ENCODE assay signal across 24 cellular contexts in genomic region chr4:11624370-11624769, GRCh38.
DNase-seq lines count a peak whose midpoint lies in the region; ATAC-seq and TF ChIP-seq lines count a peak whose summit lies in the region.
"Had no signal": no experiment of that assay in that cellular context is flagged by ENCODE, and none has a peak within 500 bp of the region (broad histone marks: within the 10 kb centered on the region; RNA-seq: fewer than 3 reads in every experiment).

No MANE protein-coding gene starts in this region.

- BruUV-seq in mammary epithelial cell (replicated peaks; lab: Mats Ljungman, UMichigan), result no TSS peak

- no peaks in the 10 kb centered on the region for H3K27me3 ChIP-seq in mammary epithelial cell (ENCODE audit: insufficient read depth, low read length)
- H3K27me3 ChIP-seq in right atrium auricular region, result no peaks in the 10 kb centered on the region
- no peaks in the 10 kb centered on the region for H3K27me3 ChIP-seq in skeletal muscle tissue (ENCODE audit: control insufficient read depth in 3 of 3, insufficient read depth in 3 of 3, low read length in 3 of 3)
- H3K27me3 ChIP-seq: dorsolateral prefrontal cortex, sigmoid colon, transverse colon had no signal

- TF ChIP-seq CTCF in mammary epithelial cell (conservative IDR thresholded peaks at IDR 0.05 in 1 of 2, IDR thresholded peaks at IDR 0.05 in 1 of 2; ENCODE audit: extremely low read depth in 1 of 2, insufficient read depth in 1 of 2, low read depth in 1 of 2, low read length in 2 of 2), result no peak
- no peak for TF ChIP-seq CTCF in right atrium auricular region (IDR thresholded peaks at IDR 0.05)

- H3K79me2 ChIP-seq in mammary epithelial cell (ENCODE audit: insufficient read depth, low read length), result no peaks in the 10 kb centered on the region

- H3K36me3 ChIP-seq in mammary epithelial cell (ENCODE audit: insufficient read depth, low read length), result no peaks in the 10 kb centered on the region
- H3K36me3 ChIP-seq in right atrium auricular region, result no peaks in the 10 kb centered on the region
- H3K36me3 ChIP-seq in skeletal muscle tissue (ENCODE audit: control insufficient read depth in 3 of 3, insufficient read depth in 3 of 3, low read length in 3 of 3), result no peaks in the 10 kb centered on the region
- H3K36me3 ChIP-seq: sigmoid colon, transverse colon had no signal

- H2AFZ ChIP-seq in mammary epithelial cell (ENCODE audit: low read depth, low read length), result peak overlapping the region; percentile 57
- H2AFZ ChIP-seq: GM23248 had no signal

- dilution Hi-C loops in mammary epithelial cell (cut with HindIII; ENCODE audit: low sequenced_read_pairs), result loop anchor here (5.0 kb wide), 2 partner anchors 77 to 78 kb away; no protein-coding TSS in a partner anchor

- no peaks in the 10 kb centered on the region for H3K9me3 ChIP-seq in mammary epithelial cell (replicated peaks; ENCODE audit: insufficient read depth, low read length)
- H3K9me3 ChIP-seq in right atrium auricular region, result no peaks in the 10 kb centered on the region
- no peaks in the 10 kb centered on the region for H3K9me3 ChIP-seq in skeletal muscle tissue (ENCODE audit: control insufficient read depth in 3 of 3, low read length in 3 of 3)
- H3K9me3 ChIP-seq: sigmoid colon, transverse colon had no signal

- ATAC-seq in activated naive CD4-positive, alpha-beta T cell treated with anti-CD3 and anti-CD28 coated beads, Interleukin-2, amount 50 U/mL, for 72 hours, result no peak
- no peak for ATAC-seq in stimulated activated naive CD8-positive, alpha-beta T cell treated with anti-CD3 and anti-CD28 coated beads, Interleukin-15, Interleukin-2, amounts not matched to agents 100 U/mL and 50 U/mL, for 24 hours
- ATAC-seq: CD8-positive, alpha-beta T cell had no signal

- no peaks in the 10 kb centered on the region for H4K20me1 ChIP-seq in mammary epithelial cell (ENCODE audit: insufficient read depth, low read length)

- in situ Hi-C loops in mammary epithelial cell (cut with MboI; ENCODE audit: low sequenced_read_pairs in 2 of 2), result loop anchor here (10.0 kb wide), 3 partner anchors 80 to 190 kb away; no protein-coding TSS in a partner anchor

- intact Hi-C loops in mammary epithelial cell (cut with micrococcal nuclease), result loop anchor here (1.0 to 5.0 kb wide), 3 partner anchors 75 to 128 kb away; no protein-coding TSS in a partner anchor

- peak overlapping the region; percentile 19 for H3K4me2 ChIP-seq in mammary epithelial cell (ENCODE audit: insufficient read depth, low read depth, low read length)

- peak; percentile 14 for DNase-seq in DMS53 (lab: John Stamatoyannopoulos, UW)
- no peak for DNase-seq in DMS53 treated with DMSO at 0.1 percent for 48 hours (lab: John Stamatoyannopoulos, UW; ENCODE audit: unreplicated experiment)
- peak; percentile 84 for DNase-seq in mammary epithelial cell
- DNase-seq in right atrium auricular region (ENCODE audit: low spot score), result no peak
- DNase-seq in NOMO-1 treated with DMSO at 0.1 percent for 48 hours (lab: John Stamatoyannopoulos, UW; ENCODE audit: unreplicated experiment), result no peak
- no peak for DNase-seq in activated naive CD4-positive, alpha-beta T cell treated with anti-CD3 and anti-CD28 coated beads, Interleukin-2, amount 50 U/mL, for 72 hours (ENCODE audit: low spot score in 2 of 2)
- no peak for DNase-seq in stimulated activated naive CD8-positive, alpha-beta T cell treated with anti-CD3 and anti-CD28 coated beads, Interleukin-15, Interleukin-2, amounts not matched to agents 100 U/mL and 50 U/mL, for 24 hours
- DNase-seq: activated B cell treated with CpG ODN at 0.5 μM for 24 hours; activated naive CD4-positive, alpha-beta T cell treated with anti-CD3 and anti-CD28 coated beads, Interleukin-2, amount 50 U/mL, for 16 hours; CD8-positive, alpha-beta T cell; DMS153; foreskin melanocyte; GM23248; hippocampal formation; immature natural killer cell; NCI-H1048; NCI-H187 treated with DMSO at 0.1 percent for 48 hours; NCI-H526 treated with DMSO at 0.1 percent for 48 hours; sigmoid colon; T-helper 9 cell had no signal

- H3K4me3 ChIP-seq in mammary epithelial cell (replicated peaks in 1 of 3; ENCODE audit: insufficient read depth in 1 of 3, low read depth in 2 of 3, low read length in 3 of 3) (no peak overlapping the region), right atrium auricular region (no peak overlapping the region), skeletal muscle tissue (ENCODE audit: low read length in 3 of 3) (no peak overlapping the region)
- H3K4me3 ChIP-seq: dorsolateral prefrontal cortex, GM23248, sigmoid colon, transverse colon had no signal

- no peak overlapping the region for H3K27ac Mint-ChIP-seq in activated naive CD4-positive, alpha-beta T cell treated with anti-CD3 and anti-CD28 coated beads, Interleukin-2, amount 50 U/mL, for 72 hours
- H3K27ac Mint-ChIP-seq: activated B cell treated with CpG ODN at 0.5 μM for 24 hours; CD8-positive, alpha-beta T cell; immature natural killer cell had no signal

- peaks cover 66% of the 10 kb centered on the region for H3K4me1 ChIP-seq in mammary epithelial cell (ENCODE audit: insufficient read depth, low read length)
- H3K4me1 ChIP-seq in right atrium auricular region, result peaks cover 0 to 8% of the 10 kb centered on the region in 2 donors
- no peaks in the 10 kb centered on the region for H3K4me1 ChIP-seq in skeletal muscle tissue (ENCODE audit: control insufficient read depth in 3 of 3, insufficient read depth in 3 of 3, low read length in 3 of 3)
- H3K4me1 ChIP-seq: sigmoid colon had no signal

- no peaks in the 10 kb centered on the region for H3K36me3 Mint-ChIP-seq in activated naive CD4-positive, alpha-beta T cell treated with anti-CD3 and anti-CD28 coated beads, Interleukin-2, amount 50 U/mL, for 72 hours
- H3K36me3 Mint-ChIP-seq: CD8-positive, alpha-beta T cell; immature natural killer cell had no signal

- peaks cover 0 to 4% of the 10 kb centered on the region in 2 donors for H3K9me3 Mint-ChIP-seq in activated naive CD4-positive, alpha-beta T cell treated with anti-CD3 and anti-CD28 coated beads, Interleukin-2, amount 50 U/mL, for 72 hours
- H3K9me3 Mint-ChIP-seq: activated B cell treated with CpG ODN at 0.5 μM for 24 hours; CD8-positive, alpha-beta T cell had no signal

- H3K27ac ChIP-seq in mammary epithelial cell (ENCODE audit: insufficient read depth, low read depth, low read length), result peak overlapping the region; percentile 91
- H3K27ac ChIP-seq in right atrium auricular region, result peak overlapping the region; percentile 22 to 51
- H3K27ac ChIP-seq in skeletal muscle tissue (ENCODE audit: low read depth, low read length), result peak overlapping the region; percentile 52
- H3K27ac ChIP-seq: 22Rv1, GM23248, transverse colon had no signal

- CTCF ChIA-PET in mammary epithelial cell (lab: Charles Lee; ENCODE audit: low non-redundant PET), result interaction anchor here (0.6 kb wide), 1 partner anchor 557 kb away, joined by 3 read pairs; no protein-coding TSS in a partner anchor

- H3K9ac ChIP-seq in mammary epithelial cell (ENCODE audit: insufficient read depth, low read length) (no peak overlapping the region), skeletal muscle tissue (ENCODE audit: low read depth in 1 of 3, low read length in 3 of 3) (no peak overlapping the region)
- H3K9ac ChIP-seq: GM23248 had no signal

- 0% methylated on average over 2 of the region's 2 CpGs for WGBS in mammary epithelial cell (ENCODE audit: low coverage, missing lambda C conversion rate)

Comparison
In these comparisons a context has a peak if more than half of its experiments do, and no peak if none do; other contexts are left out.
1. DNase-seq: peak in DMS53 (single experiment) and mammary epithelial cell (single experiment); none in DMS53 treated with DMSO at 0.1 percent for 48 hours (single experiment), right atrium auricular region (single experiment), NOMO-1 treated with DMSO at 0.1 percent for 48 hours (single experiment), activated naive CD4-positive, alpha-beta T cell treated with anti-CD3 and anti-CD28 coated beads, Interleukin-2, amount 50 U/mL, for 72 hours (0 of 2) and stimulated activated naive CD8-positive, alpha-beta T cell treated with anti-CD3 and anti-CD28 coated beads, Interleukin-15, Interleukin-2, amounts not matched to agents 100 U/mL and 50 U/mL, for 24 hours (single experiment).
2. H3K27ac ChIP-seq: peak in every context shown above with its lines; median percentile 91 in mammary epithelial cell; 52 in skeletal muscle tissue; 36 in right atrium auricular region.